In genomic region chr17:67671492-67671891, GRCh38 we compare ENCODE assay signal across 16 cellular contexts.
DNase-seq lines count a peak whose midpoint lies in the region; ATAC-seq lines count a peak whose summit lies in the region.
"Had no signal": no experiment of that assay in that cellular context is flagged by ENCODE, and none has a peak within 500 bp of the region (broad histone marks: within the 10 kb centered on the region; RNA-seq: fewer than 3 reads in every experiment).

No MANE protein-coding gene starts in this region.

- ATAC-seq in GM18858 (IDR thresholded peaks at IDR 0.05; ENCODE audit: unreplicated experiment) (no peak), GM18861 (IDR thresholded peaks at IDR 0.05; ENCODE audit: unreplicated experiment) (no peak)

- intact Hi-C loops in head of caudate nucleus (cut with DNase I) = no loop called here

- DNase-seq in DMS 273 (lab: John Stamatoyannopoulos, UW; ENCODE audit: unreplicated experiment) (peak; percentile 76), NCI-H1092 (lab: John Stamatoyannopoulos, UW) (peak; percentile 47), NCI-H510A treated with DMSO at 0.1 percent for 48 hours (lab: John Stamatoyannopoulos, UW) (peak; percentile 82), fibroblast of peridontal ligament (ENCODE audit: extremely low read depth) (peak; percentile 15), retina (no peak), head of caudate nucleus (no peak)
- DNase-seq: activated CD4-positive, alpha-beta T cell treated with anti-CD3 and anti-CD28 coated beads, Interleukin-2, amount 10 ng/mL, durations not matched to agents 7 days and 5 days; Kasumi-1; naive B cell; NCI-H446 treated with DMSO at 0.1 percent for 48 hours; stimulated activated CD4-positive, alpha-beta T cell treated with anti-CD3 and anti-CD28 coated beads, Interleukin-2, amount 100 ng/mL, for 24 hours; stimulated activated CD8-positive, alpha-beta memory T cell treated with anti-CD3 and anti-CD28 coated beads, Interleukin-4, amount 100 ng/mL, for 48 hours; T-helper 9 cell; trophoblast cell had no signal

Comparison
In these comparisons a context has a peak if more than half of its experiments do, and no peak if none do; other contexts are left out.
1. DNase-seq: peak in DMS 273 (single experiment), NCI-H1092 (single experiment), NCI-H510A treated with DMSO at 0.1 percent for 48 hours (single experiment) and fibroblast of peridontal ligament (single experiment); none in retina (single experiment) and head of caudate nucleus (0 of 42).